12 cellular contexts compared by ENCODE assay signal in the genomic region with DNA sequence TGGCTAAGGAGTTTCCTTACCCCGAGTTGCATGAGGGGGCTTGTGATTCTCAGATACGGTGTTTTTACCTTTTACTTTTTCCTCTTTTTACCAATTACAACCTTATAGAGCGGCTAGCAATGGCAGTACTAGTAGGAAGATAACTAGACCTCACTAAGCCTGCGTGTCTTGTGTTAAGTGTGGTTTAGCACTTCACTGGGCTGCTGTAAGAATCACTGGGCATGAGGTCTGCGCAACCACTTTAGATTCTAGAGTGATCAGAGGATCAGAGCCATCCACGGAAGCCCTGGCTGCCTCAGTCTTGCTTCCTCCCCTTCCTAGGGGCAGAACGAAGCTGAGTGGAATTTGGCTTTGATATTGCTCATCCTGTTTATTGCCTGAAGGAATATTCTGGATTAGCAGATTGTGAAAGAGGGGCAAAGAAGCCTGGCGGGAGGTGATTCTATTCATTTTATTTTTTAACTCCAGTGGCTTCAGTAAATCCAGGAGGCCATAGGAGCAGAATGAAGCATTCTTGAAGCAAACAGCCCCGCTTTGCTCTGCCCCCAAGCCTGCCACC.
DNase-seq lines count a peak whose midpoint lies in the region; ATAC-seq lines count a peak whose summit lies in the region.
"Had no signal": no experiment of that assay in that cellular context is flagged by ENCODE, and none has a peak within 500 bp of the region (broad histone marks: within the 10 kb centered on the region; RNA-seq: fewer than 3 reads in every experiment).

No MANE protein-coding gene starts in this region.

- in situ Hi-C loops in KBM-7 (cut with MboI; ENCODE audit: low pct_unique_long_range_greater_than_20kb, low sequenced_read_pairs), result no loop called here

- peak overlapping the region; percentile 87 for H3K27ac ChIP-seq in caudate nucleus (ENCODE audit: low read depth, low read length)
- H3K27ac ChIP-seq: 22Rv1, epithelial cell of prostate had no signal

- ATAC-seq in HG03196 (IDR thresholded peaks at IDR 0.05; ENCODE audit: unreplicated experiment), result peak; percentile 43

- DNase-seq in NCI-H82 (lab: John Stamatoyannopoulos, UW), result peak; percentile 18
- no peak for DNase-seq in NCI-H82 treated with DMSO at 0.1 percent for 48 hours (lab: John Stamatoyannopoulos, UW; ENCODE audit: unreplicated experiment)
- no peak for DNase-seq in caudate nucleus (lab: John Stamatoyannopoulos, UW)
- DNase-seq in superior temporal gyrus (ENCODE audit: extremely low spot score), result peak; percentile 27
- no peak for DNase-seq in KBM-7
- no peak for DNase-seq in nucleus accumbens (lab: John Stamatoyannopoulos, UW)
- DNase-seq in HK-2 (ENCODE audit: unreplicated experiment), result no peak
- DNase-seq: midbrain; stimulated activated CD4-positive, alpha-beta T cell treated with anti-CD3 and anti-CD28 coated beads, Interleukin-4, amount 100 ng/mL, for 4 hours had no signal

Comparison
In these comparisons a context has a peak if more than half of its experiments do, and no peak if none do; other contexts are left out.
1. DNase-seq: peak in NCI-H82 (single experiment) and superior temporal gyrus (single experiment); none in NCI-H82 treated with DMSO at 0.1 percent for 48 hours (single experiment), caudate nucleus (0 of 61), KBM-7 (single experiment), nucleus accumbens (0 of 56) and HK-2 (single experiment).